In genomic region chrX:125998432-125998831, GRCh38 we compare ENCODE assay signal across 9 cellular contexts.
DNase-seq lines count a peak whose midpoint lies in the region; ATAC-seq and TF ChIP-seq lines count a peak whose summit lies in the region.
"Had no signal": no experiment of that assay in that cellular context is flagged by ENCODE, and none has a peak within 500 bp of the region (broad histone marks: within the 10 kb centered on the region; RNA-seq: fewer than 3 reads in every experiment).

No MANE protein-coding gene starts in this region.

- no peaks in the 10 kb centered on the region for H3K27me3 ChIP-seq in SU-DHL-6 (ENCODE audit: low read length)

- H3K36me3 ChIP-seq in SU-DHL-6 (ENCODE audit: low read length) = no peaks in the 10 kb centered on the region

- no peaks in the 10 kb centered on the region for H3F3A ChIP-seq in SU-DHL-6 (ENCODE audit: insufficient read depth)

- H3K9me3 ChIP-seq in SU-DHL-6 (ENCODE audit: insufficient read depth, low read length) = no peaks in the 10 kb centered on the region

- no peak overlapping the region for H3K9ac ChIP-seq in SU-DHL-6 (ENCODE audit: low read length)

- no peak overlapping the region for H2AFZ ChIP-seq in SU-DHL-6 (ENCODE audit: low read depth, low read length, severe bottlenecking)

- ATAC-seq in HG03025 (IDR thresholded peaks at IDR 0.05; ENCODE audit: low FRiP score, unreplicated experiment) = no peak

- DNase-seq in DMS53 (lab: John Stamatoyannopoulos, UW) (peak; percentile 68), LoVo (ENCODE audit: low spot score) (peak; percentile 0), kidney tubule cell (ENCODE audit: low spot score) (peak; percentile 21), AG20443 (ENCODE audit: low spot score) (no peak), dedifferentiated amniotic fluid mesenchymal stem cell (ENCODE audit: extremely low spot score) (no peak), NCI-H1436 (lab: John Stamatoyannopoulos, UW) (no peak)
- DNase-seq: activated CD4-positive, alpha-beta T cell treated with anti-CD3 and anti-CD28 coated beads, Interleukin-2, amount 10 ng/mL, durations not matched to agents 7 days and 5 days had no signal

- no peaks in the 10 kb centered on the region for H4K20me1 ChIP-seq in SU-DHL-6 (ENCODE audit: low read depth, low read length)

- H3K4me2 ChIP-seq in SU-DHL-6 (ENCODE audit: low read depth, low read length, poor library complexity, severe bottlenecking) = no peak overlapping the region

- no peaks in the 10 kb centered on the region for H3K9me2 ChIP-seq in SU-DHL-6 (replicated peaks; ENCODE audit: insufficient read depth, low read length)

- no peak overlapping the region for H3K4me3 ChIP-seq in SU-DHL-6 (ENCODE audit: insufficient read depth, low read length, poor library complexity, severe bottlenecking)

- peak; percentile 30 for TF ChIP-seq CTCF in SU-DHL-6 (IDR thresholded peaks at IDR 0.05; ENCODE audit: insufficient read depth, low read length, poor library complexity, severe bottlenecking)

- no peaks in the 10 kb centered on the region for H3K79me2 ChIP-seq in SU-DHL-6 (ENCODE audit: insufficient read depth, low read length)

- no peak overlapping the region for H3K27ac ChIP-seq in SU-DHL-6 (ENCODE audit: low read depth, low read length)

Comparison
In these comparisons a context has a peak if more than half of its experiments do, and no peak if none do; other contexts are left out.
1. DNase-seq: peak in DMS53 (single experiment), LoVo (single experiment) and kidney tubule cell (single experiment); none in AG20443 (single experiment), dedifferentiated amniotic fluid mesenchymal stem cell (single experiment) and NCI-H1436 (single experiment).